19 cellular contexts compared by ENCODE assay signal in the genomic region with DNA sequence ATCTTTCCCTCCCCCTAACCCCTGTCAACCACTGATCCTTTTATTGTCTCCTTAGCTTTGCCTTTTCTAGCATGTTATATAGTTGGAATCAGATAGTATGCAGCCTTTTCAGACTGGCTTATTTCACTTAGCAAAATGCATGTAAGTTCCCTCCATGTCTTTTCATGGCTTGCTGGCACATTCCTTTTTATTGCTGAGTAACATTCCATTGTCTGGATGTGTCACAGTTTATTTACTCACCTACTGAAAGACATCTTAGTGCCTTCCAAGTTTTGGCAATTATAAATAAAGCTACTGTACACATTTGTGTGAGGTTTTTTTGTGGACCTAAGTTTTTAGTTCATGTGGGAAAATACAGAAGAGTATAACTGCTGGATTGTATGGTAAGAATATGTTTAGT.
DNase-seq lines count a peak whose midpoint lies in the region; ATAC-seq, FAIRE-seq and TF ChIP-seq lines count a peak whose summit lies in the region.
"Had no signal": no experiment of that assay in that cellular context is flagged by ENCODE, and none has a peak within 500 bp of the region (broad histone marks: within the 10 kb centered on the region; RNA-seq: fewer than 3 reads in every experiment).

No MANE protein-coding gene starts in this region.

- H2AFZ ChIP-seq in GM23248 = no peak overlapping the region
- H2AFZ ChIP-seq in keratinocyte (ENCODE audit: control insufficient read depth, low read length) = no peak overlapping the region

- H3K36me3 ChIP-seq in GM23248 (ENCODE audit: low read depth) = no peaks in the 10 kb centered on the region
- no peaks in the 10 kb centered on the region for H3K36me3 ChIP-seq in bronchial epithelial cell (ENCODE audit: control insufficient read depth, insufficient read depth, low read length)
- H3K36me3 ChIP-seq in keratinocyte (ENCODE audit: control insufficient read depth in 2 of 2, extremely low read depth in 1 of 2, insufficient read depth in 2 of 2, low read length in 2 of 2) = no peaks in the 10 kb centered on the region
- no peaks in the 10 kb centered on the region for H3K36me3 ChIP-seq in aorta (ENCODE audit: control insufficient read depth in 1 of 2, insufficient read depth in 2 of 2, low read length in 1 of 2)

- H3K9me2 ChIP-seq in GM23248 (ENCODE audit: insufficient read depth) = no peaks in the 10 kb centered on the region
- H3K9me2 ChIP-seq: SK-N-SH had no signal

- no peaks in the 10 kb centered on the region for H3K9me1 ChIP-seq in keratinocyte (ENCODE audit: control insufficient read depth, extremely low read depth, insufficient read depth, low read length)

- H3K27ac ChIP-seq in GM23248 (no peak overlapping the region), keratinocyte (ENCODE audit: control insufficient read depth, insufficient read depth, low read length) (no peak overlapping the region), aorta (ENCODE audit: low read depth in 1 of 2, low read length in 2 of 2) (no peak overlapping the region)
- H3K27ac ChIP-seq: A549, C4-2B had no signal

- H3K4me2 ChIP-seq in GM23248 (ENCODE audit: unreplicated experiment) = no peak overlapping the region
- no peak overlapping the region for H3K4me2 ChIP-seq in keratinocyte (ENCODE audit: control insufficient read depth, extremely low read depth, insufficient read depth, low read depth, low read length)
- H3K4me2 ChIP-seq: A549, SK-N-SH had no signal

- H3F3A ChIP-seq in GM23248 (ENCODE audit: insufficient read depth) = no peaks in the 10 kb centered on the region

- TF ChIP-seq CTCF in AG10803 (conservative IDR thresholded peaks at IDR 0.05; ENCODE audit: low read length) = no peak
- TF ChIP-seq CTCF in bronchial epithelial cell (IDR thresholded peaks at IDR 0.05; ENCODE audit: insufficient read depth, low read length, severe bottlenecking) = no peak
- no peak for TF ChIP-seq CTCF in keratinocyte (optimal IDR thresholded peaks at IDR 0.05 in 1 of 3, IDR thresholded peaks at IDR 0.05 in 1 of 3, conservative IDR thresholded peaks at IDR 0.05 in 1 of 3; ENCODE audit: extremely low read depth in 1 of 3, insufficient read depth in 2 of 3, low read length in 3 of 3)

- intact Hi-C loops in aorta (cut with DNase I) = no loop called here

- H3K27me3 ChIP-seq in GM23248 (replicated peaks; ENCODE audit: insufficient read depth) (no peaks in the 10 kb centered on the region), bronchial epithelial cell (ENCODE audit: control insufficient read depth, insufficient read depth, low read length) (no peaks in the 10 kb centered on the region), keratinocyte (ENCODE audit: control insufficient read depth, extremely low read depth, insufficient read depth, low read length) (no peaks in the 10 kb centered on the region), aorta (ENCODE audit: control insufficient read depth in 1 of 2, insufficient read depth in 2 of 2, low read length in 1 of 2) (no peaks in the 10 kb centered on the region)

- DNase-seq in AG10803 (ENCODE audit: low read depth) = peak; percentile 56
- peak; percentile 38 for DNase-seq in GM23248
- peak; percentile 62 for DNase-seq in bronchial epithelial cell (ENCODE audit: low read depth)
- DNase-seq in keratinocyte (ENCODE audit: low read depth, low spot score) = no peak
- DNase-seq in AG08396 (ENCODE audit: low spot score) = no peak
- DNase-seq in iPS-NIHi7 (ENCODE audit: extremely low spot score) = no peak
- DNase-seq in aorta = no peak
- DNase-seq: DMS79; GOT3; NCI-H1105; NCI-H2081 treated with DMSO at 0.1 percent for 48 hours; NK-92 treated with Interleukin-12 subunit alpha and Interleukin-12 subunit beta, amount 100 ng/mL, for 24 hours; SHP77 treated with DMSO at 0.1 percent for 48 hours; SK-N-SH had no signal

- H3K9ac ChIP-seq in GM23248 = no peak overlapping the region
- no peak overlapping the region for H3K9ac ChIP-seq in keratinocyte (ENCODE audit: control insufficient read depth, extremely low read depth, insufficient read depth, low read length)
- H3K9ac ChIP-seq: SK-N-SH had no signal

- no peak for ATAC-seq in aorta (ENCODE audit: low FRiP score)
- ATAC-seq: A549, K562 had no signal

- H3K79me2 ChIP-seq in GM23248 (ENCODE audit: insufficient read depth) (no peaks in the 10 kb centered on the region), keratinocyte (ENCODE audit: control insufficient read depth, insufficient read depth, low read length) (no peaks in the 10 kb centered on the region)

- H3K4me1 ChIP-seq in GM23248 (ENCODE audit: insufficient read depth) (no peaks in the 10 kb centered on the region), keratinocyte (ENCODE audit: control insufficient read depth, extremely low read depth, insufficient read depth, low read length) (peaks cover 4% of the 10 kb centered on the region), aorta (ENCODE audit: control insufficient read depth in 1 of 2, insufficient read depth in 2 of 2, low read length in 2 of 2) (no peaks in the 10 kb centered on the region)
- H3K4me1 ChIP-seq: A549 had no signal

- H4K20me1 ChIP-seq in GM23248 (ENCODE audit: insufficient read depth) = no peaks in the 10 kb centered on the region
- H4K20me1 ChIP-seq in keratinocyte (ENCODE audit: control insufficient read depth, extremely low read depth, insufficient read depth, low read length) = no peaks in the 10 kb centered on the region

- FAIRE-seq in bronchial epithelial cell (lab: Jason Lieb, UNC) (no peak), keratinocyte (lab: Jason Lieb, UNC) (peak; percentile 46)
- FAIRE-seq: A549, G401.6, GM12891, K562 had no signal

- in situ Hi-C loops in GM23248 (cut with MboI) = no loop called here

- no peaks in the 10 kb centered on the region for H3K9me3 ChIP-seq in GM23248 (ENCODE audit: low read depth)
- H3K9me3 ChIP-seq in keratinocyte (ENCODE audit: control insufficient read depth, low read depth, low read length) = no peaks in the 10 kb centered on the region
- H3K9me3 ChIP-seq in aorta (ENCODE audit: control insufficient read depth, low read length) = peaks cover 4% of the 10 kb centered on the region

- dilution Hi-C loops in keratinocyte (cut with MboI; ENCODE audit: extremely low pct_ligation_motif_present, low sequenced_read_pairs) = no loop called here

- H3K4me3 ChIP-seq in AG10803 (ENCODE audit: low read length) (no peak overlapping the region), GM23248 (no peak overlapping the region), bronchial epithelial cell (ENCODE audit: low read depth, low read length) (no peak overlapping the region), keratinocyte (ENCODE audit: control insufficient read depth in 2 of 3, extremely low read depth in 1 of 3, insufficient read depth in 2 of 3, low read depth in 1 of 3, low read length in 3 of 3) (no peak overlapping the region), aorta (ENCODE audit: low read length in 2 of 2) (no peak overlapping the region)
- H3K4me3 ChIP-seq: A549, K562 had no signal

Comparison
In these comparisons a context has a peak if more than half of its experiments do, and no peak if none do; other contexts are left out.
1. DNase-seq: peak in AG10803 (single experiment), GM23248 (single experiment) and bronchial epithelial cell (single experiment); none in keratinocyte (single experiment), AG08396 (single experiment), iPS-NIHi7 (single experiment) and aorta (0 of 2).